11 cellular contexts compared by ENCODE assay signal in the genomic region with DNA sequence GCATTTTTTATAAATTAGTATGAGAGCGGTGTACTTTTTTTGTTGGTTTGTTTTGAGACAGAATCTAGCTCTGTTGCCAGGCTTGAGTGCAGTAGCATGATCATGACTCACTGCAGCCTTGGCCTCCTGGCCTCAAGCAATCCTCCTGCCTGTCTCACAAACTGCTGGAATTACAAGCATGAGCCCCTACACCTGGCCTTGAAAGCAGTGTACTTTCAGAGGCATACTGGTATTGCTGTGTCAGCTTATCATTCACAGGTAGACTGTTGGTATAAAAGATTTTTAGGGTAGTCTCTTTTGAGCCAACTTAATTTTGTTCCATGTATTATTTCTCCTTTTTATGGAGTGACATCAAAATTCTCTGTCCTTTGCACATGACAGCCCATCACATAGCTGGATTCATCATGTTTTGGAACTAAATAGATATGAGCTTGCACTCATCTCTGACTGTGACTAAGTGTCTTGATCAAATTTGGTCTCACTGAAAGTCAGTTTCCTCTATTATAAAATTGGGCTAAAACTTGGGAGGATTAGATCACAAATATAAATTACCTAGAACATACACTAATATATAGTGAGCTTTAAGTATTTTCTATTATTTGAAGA. TPM values are rescaled to one million over a fixed set of nuclear protein-coding genes. Genes with fewer than 3 reads are reported as not detected.
DNase-seq lines count a peak whose midpoint lies in the region; ATAC-seq and TF ChIP-seq lines count a peak whose summit lies in the region.
"Had no signal": no experiment of that assay in that cellular context is flagged by ENCODE, and none has a peak within 500 bp of the region (broad histone marks: within the 10 kb centered on the region; RNA-seq: fewer than 3 reads in every experiment).

No MANE protein-coding gene starts in this region.

- H3K36me3 ChIP-seq in BE2C (no peaks in the 10 kb centered on the region), PC-3 (ENCODE audit: low read depth, low read length) (no peaks in the 10 kb centered on the region), esophagus squamous epithelium (no peaks in the 10 kb centered on the region)

- BruUV-seq in PC-3 (replicated peaks; lab: Mats Ljungman, UMichigan) = no TSS peak

- H3K27ac ChIP-seq in PC-3 (ENCODE audit: low read length) = peak overlapping the region; percentile 90
- H3K27ac ChIP-seq in esophagus squamous epithelium = peak overlapping the region in 3 of 4 donors; percentile 30 to 54 (median 42)

- H3K9me2 ChIP-seq in PC-3 (replicated peaks; ENCODE audit: low read length) = no peaks in the 10 kb centered on the region

- H3F3A ChIP-seq in PC-3 (ENCODE audit: low read length, unreplicated experiment) = peaks cover 3% of the 10 kb centered on the region

- H3K4me3 ChIP-seq in BE2C (ENCODE audit: low read depth, low read length) (no peak overlapping the region), PC-3 (ENCODE audit: low read length) (peak overlapping the region; percentile 30; the same call in 1 of the 2 replicates), esophagus squamous epithelium (no peak overlapping the region)

- no peak for TF ChIP-seq POLR2A in esophagus squamous epithelium (IDR thresholded peaks at IDR 0.05)

- H3K4me1 ChIP-seq in BE2C = no peaks in the 10 kb centered on the region
- H3K4me1 ChIP-seq in PC-3 (ENCODE audit: insufficient read depth, low read length) = peaks cover 27% of the 10 kb centered on the region
- peaks cover 3 to 14% (median 7%) of the 10 kb centered on the region in 3 donors for H3K4me1 ChIP-seq in esophagus squamous epithelium

- H3K9me3 ChIP-seq in BE2C (no peaks in the 10 kb centered on the region), PC-3 (ENCODE audit: low read length) (no peaks in the 10 kb centered on the region), esophagus squamous epithelium (no peaks in the 10 kb centered on the region)

- intact Hi-C loops in PC-3 (cut with micrococcal nuclease) = loop anchor here (2.0 kb wide), 1 partner anchor 159 kb away; no protein-coding TSS in a partner anchor
- intact Hi-C loops in esophagus squamous epithelium (cut with DNase I) = no loop called here

- peak; percentile 12 for DNase-seq in BE2C
- DNase-seq in PC-3 = peak; percentile 89
- no peak for DNase-seq in esophagus squamous epithelium (lab: John Stamatoyannopoulos, UW)
- peak; percentile 95 for DNase-seq in non-pigmented ciliary epithelial cell (ENCODE audit: low read depth)
- DNase-seq in HuH-7 (ENCODE audit: low spot score) = no peak
- no peak for DNase-seq in germinal center (ENCODE audit: low spot score)
- no peak for DNase-seq in pons (ENCODE audit: low spot score)
- DNase-seq: activated effector memory CD4-positive, alpha-beta T cell treated with Interleukin-2 at 50 U/mL for 16 hours; NCI-H748 treated with DMSO at 0.1 percent for 48 hours had no signal

- H3K79me2 ChIP-seq in PC-3 (ENCODE audit: low read length) = no peaks in the 10 kb centered on the region

- peak; percentile 100 for ATAC-seq in PC-3
- ATAC-seq in HG03280 (IDR thresholded peaks at IDR 0.05; ENCODE audit: unreplicated experiment) = no peak

- peak overlapping the region; percentile 62 for H3K9ac ChIP-seq in PC-3 (ENCODE audit: low read length)

- H4K20me1 ChIP-seq in PC-3 (ENCODE audit: low read length) = no peaks in the 10 kb centered on the region

- H2AFZ ChIP-seq in PC-3 (ENCODE audit: low read length) = peak overlapping the region; percentile 39; the same call in 1 of the 2 replicates

- 20 to 36% methylated on average over 1 of the region's 1 CpG for WGBS in esophagus squamous epithelium, 2 donors

- POLR2A ChIA-PET in PC-3 (lab: Charles Lee; ENCODE audit: unreplicated experiment) = interaction anchor here (0.6 kb wide), 1 partner anchor 125 kb away, joined by 3 read pairs; no protein-coding TSS in a partner anchor

- H3K27me3 ChIP-seq in BE2C (no peaks in the 10 kb centered on the region), PC-3 (ENCODE audit: low read length) (no peaks in the 10 kb centered on the region), esophagus squamous epithelium (no peaks in the 10 kb centered on the region)

- CTCF ChIA-PET in PC-3 (lab: Charles Lee) = interaction anchor here (0.6 kb wide), 2 partner anchors 10 to 23 kb away, joined by 3 read pairs; no protein-coding TSS in a partner anchor

- H3K4me2 ChIP-seq in PC-3 (ENCODE audit: low read length) = peak overlapping the region; percentile 70

- TF ChIP-seq CTCF in BE2C (IDR thresholded peaks at IDR 0.05; ENCODE audit: low read depth, low read length) = no peak
- no peak for TF ChIP-seq CTCF in PC-3 (conservative IDR thresholded peaks at IDR 0.05; ENCODE audit: low read depth, low read length)
- no peak for TF ChIP-seq CTCF in esophagus squamous epithelium (IDR thresholded peaks at IDR 0.05)

RNA-seq across cellular contexts. Expression of a gene that starts 12.4 kb away (rescaled TPM):
- not detected for polyA plus RNA-seq in BE2C (2012; ENCODE audit: insufficient read depth, insufficient read length, low read depth)
- total RNA-seq in PC-3 (2014; rRNA removed) = not detected in 2 replicates
- total RNA-seq in esophagus squamous epithelium = not detected
- total RNA-seq: subcutaneous adipose tissue had no signal

Comparison
In these comparisons a context has a peak if more than half of its experiments do, and no peak if none do; other contexts are left out.
1. DNase-seq: peak in BE2C (single experiment), PC-3 (single experiment) and non-pigmented ciliary epithelial cell (single experiment); none in esophagus squamous epithelium (single experiment), HuH-7 (single experiment), germinal center (single experiment) and pons (single experiment).